17 cellular contexts compared by ENCODE assay signal in genomic region chr17:77727216-77727615, GRCh38.
DNase-seq lines count a peak whose midpoint lies in the region; ATAC-seq and TF ChIP-seq lines count a peak whose summit lies in the region.
"Had no signal": no experiment of that assay in that cellular context is flagged by ENCODE, and none has a peak within 500 bp of the region (broad histone marks: within the 10 kb centered on the region; RNA-seq: fewer than 3 reads in every experiment).

No MANE protein-coding gene starts in this region.

- no peak overlapping the region for H3K27ac ChIP-seq in BLaER1 treated with 17β-estradiol and CSF1 and Interleukin-3, amounts not matched to agents 10 nM and 100 nM
- H3K27ac ChIP-seq in esophagus muscularis mucosa (replicated peaks in 1 of 4) (peak overlapping the region; percentile 55 to 79 (median 67)), neuronal stem cell (replicated peaks; ENCODE audit: low read length) (no peak overlapping the region)

- TF ChIP-seq CTCF in HFFc6 (IDR thresholded peaks at IDR 0.05): no peak
- TF ChIP-seq CTCF in esophagus muscularis mucosa (IDR thresholded peaks at IDR 0.05): no peak

- H3K4me3 ChIP-seq in BLaER1 treated with 17β-estradiol and CSF1 and Interleukin-3, amounts not matched to agents 10 nM and 100 nM: no peak overlapping the region
- H3K4me3 ChIP-seq in esophagus muscularis mucosa: no peak overlapping the region
- no peak overlapping the region for H3K4me3 ChIP-seq in neuronal stem cell (ENCODE audit: low read length in 2 of 2)
- H3K4me3 ChIP-seq: GM12878, transverse colon had no signal

- peak overlapping the region; percentile 25 for H4K8ac ChIP-seq in neuronal stem cell (ENCODE audit: low read depth, low read length)

- H3K14ac ChIP-seq in neuronal stem cell (ENCODE audit: low read length): peak overlapping the region; percentile 91

- H3K36me3 ChIP-seq in BLaER1 treated with 17β-estradiol and CSF1 and Interleukin-3, amounts not matched to agents 10 nM and 100 nM: no peaks in the 10 kb centered on the region; a peak in 1 of 22 replicates
- H3K36me3 ChIP-seq in esophagus muscularis mucosa (no peaks in the 10 kb centered on the region), neuronal stem cell (replicated peaks in 1 of 2; ENCODE audit: control insufficient read depth in 2 of 2, insufficient read depth in 2 of 2, low read length in 2 of 2) (no peaks in the 10 kb centered on the region)
- H3K36me3 ChIP-seq: transverse colon had no signal

- H3K4ac ChIP-seq in neuronal stem cell (ENCODE audit: low read length): no peak overlapping the region

- peak overlapping the region; percentile 73 for H2AFZ ChIP-seq in neuronal stem cell (ENCODE audit: low read length)

- H3K9me3 Mint-ChIP-seq in HFFc6: no peaks in the 10 kb centered on the region
- H3K9me3 Mint-ChIP-seq in effector memory CD8-positive, alpha-beta T cell: no peaks in the 10 kb centered on the region

- intact Hi-C loops in esophagus muscularis mucosa (cut with DNase I): no loop called here

- TF ChIP-seq POLR2A in esophagus muscularis mucosa (IDR thresholded peaks at IDR 0.05; ENCODE audit: low read depth): no peak

- no peaks in the 10 kb centered on the region for H3K79me1 ChIP-seq in neuronal stem cell (ENCODE audit: low read depth, low read length)

- H4K91ac ChIP-seq in neuronal stem cell (ENCODE audit: low read depth, low read length, poor library complexity): no peak overlapping the region

- peak overlapping the region in 9 of 11 experiments; percentile 19 to 91 (median 48); a peak in 14 of 22 replicates for H3K4me2 ChIP-seq in BLaER1 treated with 17β-estradiol and CSF1 and Interleukin-3, amounts not matched to agents 10 nM and 100 nM
- H3K4me2 ChIP-seq in neuronal stem cell (ENCODE audit: insufficient read depth, low read length, poor library complexity, severe bottlenecking): no peak overlapping the region

- peaks cover 17 to 56% (median 48%) of the 10 kb centered on the region in 10 experiments; a peak in 19 of 20 replicates for H3K4me1 ChIP-seq in BLaER1 treated with 17β-estradiol and CSF1 and Interleukin-3, amounts not matched to agents 10 nM and 100 nM
- peaks cover 18 to 31% (median 22%) of the 10 kb centered on the region in 4 donors for H3K4me1 ChIP-seq in esophagus muscularis mucosa
- H3K4me1 ChIP-seq in neuronal stem cell (ENCODE audit: control insufficient read depth in 2 of 2, insufficient read depth in 1 of 2, low read depth in 1 of 2, low read length in 2 of 2): peaks cover 5 to 9% of the 10 kb centered on the region in 2 donors

- no peak overlapping the region for H2BK12ac ChIP-seq in neuronal stem cell (ENCODE audit: low read length)

- no peak for TF ChIP-seq EP300 in esophagus muscularis mucosa (IDR thresholded peaks at IDR 0.05)

- H2AK5ac ChIP-seq in neuronal stem cell (ENCODE audit: low read depth, low read length): no peak overlapping the region

- H4K20me1 ChIP-seq in BLaER1 treated with 17β-estradiol and CSF1 and Interleukin-3, amounts not matched to agents 10 nM and 100 nM: no peaks in the 10 kb centered on the region

- peak overlapping the region; percentile 60 for H2BK5ac ChIP-seq in neuronal stem cell (ENCODE audit: low read length)

- H3K23ac ChIP-seq in neuronal stem cell (ENCODE audit: low read depth, low read length, poor library complexity): no peak overlapping the region

- H3K27me3 Mint-ChIP-seq in HFFc6 (ENCODE audit: insufficient read depth): peaks cover 30% of the 10 kb centered on the region
- H3K27me3 Mint-ChIP-seq in effector memory CD8-positive, alpha-beta T cell: peaks cover 0 to 34% of the 10 kb centered on the region in 2 donors
- H3K27me3 Mint-ChIP-seq: activated naive CD4-positive, alpha-beta T cell treated with anti-CD3 and anti-CD28 coated beads, Interleukin-2, amount 50 U/mL, for 24 hours had no signal

- 73% methylated on average over 9 of the region's 9 CpGs for WGBS in esophagus muscularis mucosa
- no CpG with 5 or more reads among the region's 9 CpGs for WGBS in neuronal stem cell (ENCODE audit: extremely low coverage in 2 of 2, insufficient read length in 2 of 2, insufficient replicate concordance in 1 of 2), 2 donors

- H3K27me3 ChIP-seq in BLaER1 treated with 17β-estradiol and CSF1 and Interleukin-3, amounts not matched to agents 10 nM and 100 nM: peaks cover 0 to 17% (median 0%) of the 10 kb centered on the region in 11 experiments; a peak in 7 of 22 replicates
- H3K27me3 ChIP-seq in esophagus muscularis mucosa (no peaks in the 10 kb centered on the region), neuronal stem cell (ENCODE audit: control insufficient read depth in 3 of 3, insufficient read depth in 3 of 3, low read depth in 1 of 3, low read length in 3 of 3) (peaks cover 0 to 3% (median 0%) of the 10 kb centered on the region in 3 experiments)
- H3K27me3 ChIP-seq: transverse colon had no signal

- peak overlapping the region; percentile 93 for H3K18ac ChIP-seq in neuronal stem cell (ENCODE audit: low read length)

- ATAC-seq in effector memory CD8-positive, alpha-beta T cell (replicated peaks): no peak
- ATAC-seq in HG02884 (IDR thresholded peaks at IDR 0.05; ENCODE audit: unreplicated experiment) (no peak), HG02938 (IDR thresholded peaks at IDR 0.05; ENCODE audit: unreplicated experiment) (no peak)
- ATAC-seq: GM12878 had no signal

- no peaks in the 10 kb centered on the region for H3K36me3 Mint-ChIP-seq in HFFc6 (ENCODE audit: low read depth)
- H3K36me3 Mint-ChIP-seq in effector memory CD8-positive, alpha-beta T cell (ENCODE audit: insufficient read depth): peaks cover 2% of the 10 kb centered on the region

- no peak overlapping the region for H3K27ac Mint-ChIP-seq in HFFc6
- H3K27ac Mint-ChIP-seq in effector memory CD8-positive, alpha-beta T cell: no peak overlapping the region
- H3K27ac Mint-ChIP-seq: activated naive CD4-positive, alpha-beta T cell treated with anti-CD3 and anti-CD28 coated beads, Interleukin-2, amount 50 U/mL, for 24 hours had no signal

- peak overlapping the region; percentile 78 for H2BK120ac ChIP-seq in neuronal stem cell (ENCODE audit: low read depth, low read length)

- H3K4me3 Mint-ChIP-seq in HFFc6: peak overlapping the region; percentile 27; the same call in 1 of the 2 replicates
- no peak overlapping the region for H3K4me3 Mint-ChIP-seq in effector memory CD8-positive, alpha-beta T cell
- H3K4me3 Mint-ChIP-seq: activated naive CD4-positive, alpha-beta T cell treated with anti-CD3 and anti-CD28 coated beads, Interleukin-2, amount 50 U/mL, for 24 hours had no signal

- H3K4me1 Mint-ChIP-seq in HFFc6 (ENCODE audit: low read depth): peaks cover 10% of the 10 kb centered on the region
- peaks cover 0 to 9% of the 10 kb centered on the region in 2 donors for H3K4me1 Mint-ChIP-seq in effector memory CD8-positive, alpha-beta T cell (ENCODE audit: low read depth in 2 of 2)

- no peak overlapping the region for H3K9ac ChIP-seq in BLaER1 treated with 17β-estradiol and CSF1 and Interleukin-3, amounts not matched to agents 10 nM and 100 nM
- no peak overlapping the region for H3K9ac ChIP-seq in neuronal stem cell (ENCODE audit: low read depth, low read length, poor library complexity)

- peaks cover 12 to 26% (median 21%) of the 10 kb centered on the region in 11 experiments for H3K9me3 ChIP-seq in BLaER1 treated with 17β-estradiol and CSF1 and Interleukin-3, amounts not matched to agents 10 nM and 100 nM (replicated peaks in 1 of 11)
- H3K9me3 ChIP-seq in esophagus muscularis mucosa (peaks cover 0 to 4% (median 0%) of the 10 kb centered on the region in 4 donors), neuronal stem cell (replicated peaks in 1 of 2; ENCODE audit: control insufficient read depth in 2 of 2, insufficient read depth in 1 of 2, low read depth in 1 of 2, low read length in 2 of 2) (peaks cover 0 to 3% of the 10 kb centered on the region in 2 donors)
- H3K9me3 ChIP-seq: transverse colon had no signal

- no peak for DNase-seq in HFFc6
- DNase-seq in esophagus muscularis mucosa (ENCODE audit: extremely low spot score): peak; percentile 82
- DNase-seq in neuronal stem cell (ENCODE audit: low spot score): no peak
- DNase-seq in effector memory CD8-positive, alpha-beta T cell: no peak
- no peak for DNase-seq in HT-29 (ENCODE audit: low spot score)
- DNase-seq: Calu3; effector memory CD4-positive, alpha-beta T cell; KG1; NCI-H1105; NCI-H2171 treated with DMSO at 0.1 percent for 48 hours; stimulated activated CD4-positive, alpha-beta T cell treated with anti-CD3 and anti-CD28 coated beads, Interleukin-2, amount 100 ng/mL, for 48 hours; transverse colon had no signal

- H2BK15ac ChIP-seq in neuronal stem cell (ENCODE audit: low read length): peak overlapping the region; percentile 93

Comparison
In these comparisons a context has a peak if more than half of its experiments do, and no peak if none do; other contexts are left out.
1. H3K27ac ChIP-seq: peak in esophagus muscularis mucosa (4 of 4); none in BLaER1 treated with 17β-estradiol and CSF1 and Interleukin-3, amounts not matched to agents 10 nM and 100 nM (0 of 11) and neuronal stem cell (single experiment).